8 cellular contexts compared by ENCODE assay signal in genomic region chr1:19799877-19800804, GRCh38. TPM values are rescaled to one million over a fixed set of nuclear protein-coding genes. Genes with fewer than 3 reads are reported as not detected.
DNase-seq lines count a peak whose midpoint lies in the region; ATAC-seq, FAIRE-seq and TF ChIP-seq lines count a peak whose summit lies in the region.

TSS of gene TMCO4 (minus strand) at chr1:19799916. CDS start at chr1:19780758, 19,158 bp downstream.

- TF ChIP-seq POLR2A in GM12878 (IDR thresholded peaks at IDR 0.05; ENCODE audit: low read depth, low read length) (no peak; the same call in 1 of the 2 replicates), sigmoid colon (IDR thresholded peaks at IDR 0.05) (no peak)

- TF ChIP-seq CTCF in AG09319 (IDR thresholded peaks at IDR 0.05; ENCODE audit: low read depth, low read length) (no peak), GM12878 (IDR thresholded peaks at IDR 0.05 in 2 of 3, conservative IDR thresholded peaks at IDR 0.05 in 1 of 3; ENCODE audit: control insufficient read depth in 2 of 3, extremely low read depth in 1 of 3, insufficient read depth in 1 of 3, low read depth in 3 of 3, low read length in 3 of 3) (no peak), sigmoid colon (IDR thresholded peaks at IDR 0.05) (no peak)

- SMC1A ChIA-PET in GM12878 (lab: Charles Lee; ENCODE audit: uncharacterized antibody, unreplicated experiment): no interaction called here

- H3K79me2 ChIP-seq in GM12878 (ENCODE audit: control insufficient read depth, insufficient read depth, low read length): peaks cover 4% of the 10 kb centered on the region

- H2AFZ ChIP-seq in GM12878 (ENCODE audit: control insufficient read depth, low read depth, low read length): peak within 1 kb of the TSS; percentile 92

- peak; percentile 92 for FAIRE-seq in GM19239 (lab: Jason Lieb, UNC)
- peak; percentile 74 for FAIRE-seq in GM12878 (lab: Jason Lieb, UNC)

- POLR2A ChIA-PET in GM12878 (lab: Charles Lee): no interaction called here

- intact Hi-C loops in GM12878 (cut with micrococcal nuclease; ENCODE audit: unreplicated experiment): no loop called here
- intact Hi-C loops in sigmoid colon (cut with DNase I): loop anchor here (5.0 kb wide), 3 partner anchors 43 to 83 kb away; partner anchors contain the start of gene OTUD3

- CTCF ChIA-PET in GM12878 (lab: Yijun Ruan, JAX): no interaction called here

- H3K9ac ChIP-seq in GM12878 (ENCODE audit: control insufficient read depth, insufficient read depth, low read length): peak within 1 kb of the TSS; percentile 83

- RAD21 ChIA-PET in GM12878 (lab: Charles Lee; ENCODE audit: unreplicated experiment): no interaction called here

- H4K20me1 ChIP-seq in GM12878 (ENCODE audit: control insufficient read depth, insufficient read depth): no peaks in the 10 kb centered on the region

- 19% methylated on average over 29 of the region's 65 CpGs for WGBS in GM12878 (ENCODE audit: insufficient coverage, insufficient replicate concordance, low lambda C conversion rate, missing lambda C conversion rate)
- WGBS in iPS DF 6.9 (ENCODE audit: insufficient coverage, insufficient read length): no CpG with 5 or more reads among the region's 65 CpGs
- WGBS in sigmoid colon, 2 donors: 8 to 10% methylated on average over 65 of the region's 65 CpGs

- H3K36me3 ChIP-seq in GM12878 (ENCODE audit: control insufficient read depth in 2 of 2, insufficient read depth in 2 of 2, low read length in 1 of 2) (no peaks in the 10 kb centered on the region), iPS DF 6.9 (ENCODE audit: control insufficient read depth, insufficient read depth, low read length) (no peaks in the 10 kb centered on the region), sigmoid colon (peaks cover 0 to 8% (median 0%) of the 10 kb centered on the region in 4 donors)

- H3K9me3 ChIP-seq in GM12878 (replicated peaks; ENCODE audit: control insufficient read depth, insufficient read depth, low read length) (no peaks in the 10 kb centered on the region), iPS DF 6.9 (ENCODE audit: control insufficient read depth, insufficient read depth, low read length) (no peaks in the 10 kb centered on the region), sigmoid colon (no peaks in the 10 kb centered on the region)

- peaks cover 7% of the 10 kb centered on the region for H3K4me1 ChIP-seq in GM12878 (ENCODE audit: control insufficient read depth, insufficient read depth, low read length)
- H3K4me1 ChIP-seq in iPS DF 6.9 (ENCODE audit: control insufficient read depth, insufficient read depth, low read length): peaks cover 2% of the 10 kb centered on the region; the same call in 1 of the 2 replicates
- H3K4me1 ChIP-seq in sigmoid colon: peaks cover 0 to 18% (median 12%) of the 10 kb centered on the region in 4 donors

- in situ Hi-C loops in GM12878 (cut with MboI): no loop called here

- H3K4me3 ChIP-seq in GM12878 (peak within 1 kb of the TSS; percentile 78), iPS DF 6.9 (ENCODE audit: low read length) (peak within 1 kb of the TSS; percentile 43; the same call in 1 of the 2 replicates), sigmoid colon (peak within 1 kb of the TSS; percentile 40 to 70 (median 68))

- BruUV-seq in GM12878 (replicated peaks; lab: Mats Ljungman, UMichigan): TSS peak; percentile 87

- peak; percentile 62 for DNase-seq in AG09319 (ENCODE audit: extremely low read depth, low read depth)
- peak; percentile 64 for DNase-seq in GM19239 (ENCODE audit: insufficient read length, low spot score)
- DNase-seq in HUDEP-2 (lab: John Stamatoyannopoulos, UW; ENCODE audit: unreplicated experiment in 76 of 76): peak in 41 of 76 experiments; percentile 4 to 60 (median 26)
- DNase-seq in T-helper 9 cell: peak; percentile 18
- DNase-seq in GM12878 (ENCODE audit: low read depth, low spot score): no peak
- no peak for DNase-seq in iPS DF 6.9 (ENCODE audit: low read depth, low spot score)
- peak; percentile 74 for DNase-seq in sigmoid colon

- TF ChIP-seq RAD21 in GM12878 (IDR thresholded peaks at IDR 0.05; ENCODE audit: insufficient read depth, low read depth, low read length): no peak

- peak; percentile 59 for ATAC-seq in GM12878
- no peak for ATAC-seq in GM21423 (IDR thresholded peaks at IDR 0.05; ENCODE audit: unreplicated experiment)

- H3K27ac ChIP-seq in GM12878 (ENCODE audit: control insufficient read depth, insufficient read depth) (peak within 1 kb of the TSS; percentile 84), iPS DF 6.9 (ENCODE audit: low read length) (no peak within 1 kb of the TSS), sigmoid colon (peak within 1 kb of the TSS; percentile 82 to 85 (median 84))

- H3K27me3 ChIP-seq in GM12878 (replicated peaks in 1 of 2; ENCODE audit: control insufficient read depth in 2 of 2, insufficient read depth in 2 of 2, low read length in 1 of 2): no peaks in the 10 kb centered on the region
- peaks cover 2% of the 10 kb centered on the region; the same call in 1 of the 2 replicates for H3K27me3 ChIP-seq in iPS DF 6.9 (ENCODE audit: control insufficient read depth, insufficient read depth, low read length)
- no peaks in the 10 kb centered on the region for H3K27me3 ChIP-seq in sigmoid colon

- peak within 1 kb of the TSS; percentile 98 for H3K4me2 ChIP-seq in GM12878 (ENCODE audit: control insufficient read depth, insufficient read depth)

- TF ChIP-seq EP300 in GM12878 (IDR thresholded peaks at IDR 0.05; ENCODE audit: borderline replicate concordance in 1 of 2, control insufficient read depth in 1 of 2, low read depth in 2 of 2, low read length in 2 of 2): no peak
- TF ChIP-seq EP300 in sigmoid colon (IDR thresholded peaks at IDR 0.05): no peak

TF ChIP-seq in GM12878, 131 proteins besides CTCF, POLR2A, EP300 and RAD21 (continues in another document):
- TF ChIP-seq BRCA1 (IDR thresholded peaks at IDR 0.05; ENCODE audit: low read depth, low read length) (no peak), RFX5 (IDR thresholded peaks at IDR 0.05; ENCODE audit: low read depth, low read length) (no peak), MTA3 (IDR thresholded peaks at IDR 0.05; ENCODE audit: borderline replicate concordance, low read length) (no peak), NRF1 (conservative IDR thresholded peaks at IDR 0.05; ENCODE audit: low read depth, low read length) (no peak), CEBPB (IDR thresholded peaks at IDR 0.05; ENCODE audit: borderline replicate concordance in 1 of 2, low read depth in 2 of 2, low read length in 2 of 2) (no peak), ELK1 (IDR thresholded peaks at IDR 0.05; ENCODE audit: low read depth, low read length) (no peak), SMARCA5 (IDR thresholded peaks at IDR 0.05) (0 out of 2 replicates have a peak, but pooled peaks have one; percentile 21), BHLHE40 (IDR thresholded peaks at IDR 0.05; ENCODE audit: borderline replicate concordance in 1 of 2, low read depth in 2 of 2, low read length in 1 of 2) (peak; percentile 76 to 80), TCF12 (IDR thresholded peaks at IDR 0.05; ENCODE audit: low read depth, low read length) (no peak), YBX1 (IDR thresholded peaks at IDR 0.05) (no peak), SIN3A (IDR thresholded peaks at IDR 0.05; ENCODE audit: low read depth, low read length) (no peak)

RNA-seq across cellular contexts. Expression of gene TMCO4, which starts in this region (rescaled TPM):
- 16.7 and 17.3 TPM in 2 replicates for total RNA-seq in GM12878 (2013; cell fraction: nucleolus; rRNA removed)
- total RNA-seq in GM12878 (2014; rRNA removed): 15.5 and 20.8 TPM in 2 replicates
- total RNA-seq in GM12878 (2014; rRNA removed; fragmentation: Illumina TruSeq; extraction: Trizol): 8.9 and 11.6 TPM in 2 replicates
- total RNA-seq in GM12878 (2021): 17.8 and 19.1 TPM in 2 replicates
- 4.2 TPM for polyA plus RNA-seq in GM12878 (2011; ENCODE audit: low read depth)
- 6.1 and 8.0 TPM in 2 replicates for polyA plus RNA-seq in GM12878 (2011; rRNA removed)
- 11.9 and 13.7 TPM in 2 replicates for polyA plus RNA-seq in GM12878 (2011; cell fraction: cytosol; rRNA removed)
- 19.7 and 23.1 TPM in 2 replicates for polyA plus RNA-seq in GM12878 (2011; cell fraction: nucleus; rRNA removed)
- 7.0 and 8.2 TPM in 2 replicates for polyA plus RNA-seq in GM12878 (2012)
- polyA plus RNA-seq in GM12878 (2014; fragmentation: Illumina TruSeq; extraction: Trizol): 7.1 and 11.9 TPM in 2 replicates
- 1 to 10 TPM; 2.4 to 3.1 TPM for polyA plus RNA-seq in GM12878 (2014; fragmentation: Nextera tagmentation; extraction: Ambion mirVana)
- 14.5 and 15.1 TPM in 2 replicates for polyA plus RNA-seq in GM12878 (2014; rRNA removed)
- 10 to 100 TPM; 14.0 to 14.9 TPM for polyA plus RNA-seq in GM12878 (2016; fragmentation: Nextera tagmentation; extraction: Ambion mirVana)
- polyA minus RNA-seq in GM12878 (2011; rRNA and poly(A)+ RNA removed): 9.6 and 16.2 TPM in 2 replicates
- polyA minus RNA-seq in GM12878 (2011; cell fraction: cytosol; rRNA and poly(A)+ RNA removed): 3.0 and 6.4 TPM in 2 replicates
- 11.5 and 15.2 TPM in 2 replicates for polyA minus RNA-seq in GM12878 (2011; cell fraction: nucleus; rRNA and poly(A)+ RNA removed)
- total RNA-seq in sigmoid colon: 10 to 100 TPM; 16.3 to 24.2 (median 22.0) TPM
- 10 to 100 TPM; 16.4 to 25.1 (median 17.4) TPM for polyA plus RNA-seq in sigmoid colon

Comparison
In these comparisons a context has a peak if more than half of its experiments do, and no peak if none do; other contexts are left out.
1. DNase-seq: peak in AG09319 (single experiment), GM19239 (single experiment), HUDEP-2 (41 of 76), T-helper 9 cell (single experiment) and sigmoid colon (single experiment); none in GM12878 (single experiment) and iPS DF 6.9 (single experiment).
2. Peak in every context shown above with its lines, with median percentiles within 50 percentile points of each other: H3K4me3 ChIP-seq.